ENCODE assay signal across 1 cellular context in the genomic region with DNA sequence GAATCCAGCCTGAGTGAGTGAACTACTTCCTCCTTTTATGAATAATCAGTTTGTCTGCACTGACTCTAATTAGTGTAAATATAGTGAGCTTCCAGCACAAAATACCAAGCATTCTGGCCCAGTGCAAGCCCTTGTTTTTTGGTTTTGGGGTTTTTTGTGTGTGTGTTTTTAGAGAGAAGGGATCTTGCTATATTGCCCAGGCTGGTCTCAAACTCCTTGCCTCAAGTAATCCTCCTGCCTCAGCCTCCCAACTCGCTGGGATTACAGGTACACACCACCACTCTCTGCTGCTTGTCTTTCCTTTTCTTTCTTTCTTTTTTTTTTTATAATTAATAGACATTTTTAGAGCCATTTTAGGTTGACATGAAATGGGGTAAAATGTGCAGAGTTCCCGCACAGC.
TF ChIP-seq lines count a peak whose summit lies in the region.

No MANE protein-coding gene starts in this region.

TF ChIP-seq in IMR-90, 13 proteins besides CTCF, POLR2A, EP300 and RAD21 (continued from another document):
- TF ChIP-seq USF2 (IDR thresholded peaks at IDR 0.05; ENCODE audit: low read depth, low read length): no peak
- TF ChIP-seq NFE2L2 (IDR thresholded peaks at IDR 0.05; ENCODE audit: low read depth, low read length): no peak
- no peak for TF ChIP-seq CHD1 (IDR thresholded peaks at IDR 0.05; ENCODE audit: low read depth, low read length)
- TF ChIP-seq RCOR1 (IDR thresholded peaks at IDR 0.05; ENCODE audit: insufficient replicate concordance, low read length): no peak
- TF ChIP-seq FOS (IDR thresholded peaks at IDR 0.05; ENCODE audit: low read depth, low read length): no peak
- no peak for TF ChIP-seq CEBPB (IDR thresholded peaks at IDR 0.05; ENCODE audit: low read depth, low read length)
- no peak for TF ChIP-seq MAZ (IDR thresholded peaks at IDR 0.05; ENCODE audit: borderline replicate concordance, low read depth, low read length)
- TF ChIP-seq RFX5 (IDR thresholded peaks at IDR 0.05; ENCODE audit: low read depth, low read length): no peak
